In the genomic region with DNA sequence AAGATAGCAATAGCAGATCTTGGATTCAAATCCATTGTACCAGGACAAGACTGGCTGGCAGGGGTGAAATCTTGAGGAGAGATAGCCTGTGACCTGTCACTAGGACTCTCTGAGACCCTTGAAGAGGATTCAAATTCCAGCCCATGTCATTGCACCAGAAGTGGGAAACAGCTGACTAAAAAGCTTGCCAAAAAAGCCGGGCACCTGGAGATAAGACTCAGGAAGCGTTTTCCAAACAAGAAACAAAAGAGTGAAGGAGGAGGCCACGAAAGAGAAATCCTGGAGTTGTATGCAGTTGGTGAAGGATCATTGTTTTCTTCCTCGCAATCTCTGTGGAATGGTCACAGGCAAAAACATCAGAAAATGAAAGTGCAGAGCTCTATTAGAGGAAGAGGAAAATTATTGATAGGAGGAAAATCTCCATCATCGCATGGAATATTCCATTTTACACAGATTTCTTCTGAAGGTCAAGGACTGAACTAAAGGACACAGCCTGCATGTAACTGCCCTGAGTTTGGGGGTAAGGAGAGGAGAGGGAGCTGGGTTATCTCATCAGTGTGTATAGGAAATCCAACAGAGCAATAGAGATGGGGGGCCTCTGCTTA, we compare ENCODE assay signal across 27 cellular contexts. TPM values are rescaled to one million over a fixed set of nuclear protein-coding genes. Genes with fewer than 3 reads are reported as not detected.
DNase-seq lines count a peak whose midpoint lies in the region; ATAC-seq and TF ChIP-seq lines count a peak whose summit lies in the region.
"Had no signal": no experiment of that assay in that cellular context is flagged by ENCODE, and none has a peak within 500 bp of the region (broad histone marks: within the 10 kb centered on the region; RNA-seq: fewer than 3 reads in every experiment).

No MANE protein-coding gene starts in this region.

- TF ChIP-seq CTCF in CD14-positive monocyte (IDR thresholded peaks at IDR 0.05) (no peak), IMR-90 (conservative IDR thresholded peaks at IDR 0.05; ENCODE audit: low read depth, low read length) (no peak), endodermal cell (conservative IDR thresholded peaks at IDR 0.05) (no peak), coronary artery (IDR thresholded peaks at IDR 0.05) (no peak), H9 (conservative IDR thresholded peaks at IDR 0.05) (no peak)

- H3K36me3 Mint-ChIP-seq in CD14-positive monocyte (peaks cover 0 to 1% of the 10 kb centered on the region in 2 donors), endodermal cell (ENCODE audit: low read depth) (no peaks in the 10 kb centered on the region), H9 (ENCODE audit: insufficient read depth in 1 of 3, low read depth in 3 of 3) (no peaks in the 10 kb centered on the region)
- H3K36me3 Mint-ChIP-seq: activated naive CD8-positive, alpha-beta T cell had no signal

- H3K27me3 Mint-ChIP-seq in CD14-positive monocyte (ENCODE audit: low read depth in 3 of 3) (peaks cover 0 to 1% (median 0%) of the 10 kb centered on the region in 3 donors), endodermal cell (ENCODE audit: insufficient read depth) (no peaks in the 10 kb centered on the region), H9 (ENCODE audit: low read depth) (no peaks in the 10 kb centered on the region)
- H3K27me3 Mint-ChIP-seq: activated CD8-positive, alpha-beta T cell treated with anti-CD3 and anti-CD28 coated beads for 36 hours had no signal

- H4K5ac ChIP-seq in IMR-90 (ENCODE audit: low read depth, low read length), result no peak overlapping the region
- H4K5ac ChIP-seq in H9 (ENCODE audit: insufficient read length, low read depth, low read length), result no peak overlapping the region

- H2BK5ac ChIP-seq in IMR-90 (ENCODE audit: low read depth, low read length, poor library complexity, severe bottlenecking) (no peak overlapping the region), H9 (ENCODE audit: insufficient read length, low read length) (no peak overlapping the region)

- no peak for TF ChIP-seq RAD21 in IMR-90 (IDR thresholded peaks at IDR 0.05; ENCODE audit: low read length)

- peaks cover 3% of the 10 kb centered on the region; the same call in 1 of the 2 replicates for H3K27me3 ChIP-seq in IMR-90 (ENCODE audit: control insufficient read depth, insufficient read depth, low read length)
- no peaks in the 10 kb centered on the region for H3K27me3 ChIP-seq in endodermal cell (ENCODE audit: control insufficient read depth, insufficient read depth, low read length, poor library complexity, severe bottlenecking)
- H3K27me3 ChIP-seq in H9 (ENCODE audit: insufficient read depth, low read length), result no peaks in the 10 kb centered on the region
- H3K27me3 ChIP-seq: BLaER1 treated with 17β-estradiol and CSF1 and Interleukin-3, amounts not matched to agents 10 nM and 100 nM; pancreas; right atrium auricular region had no signal

- H2AK9ac ChIP-seq in IMR-90 (replicated peaks; ENCODE audit: low read depth, low read length, poor library complexity), result no peak overlapping the region

- H2BK20ac ChIP-seq in IMR-90 (ENCODE audit: low read depth, low read length) (no peak overlapping the region), H9 (ENCODE audit: low read depth, low read length, poor library complexity, severe bottlenecking) (no peak overlapping the region)

- H3K18ac ChIP-seq in IMR-90 (ENCODE audit: low read depth, low read length), result no peak overlapping the region
- no peak overlapping the region for H3K18ac ChIP-seq in H9 (ENCODE audit: insufficient read length, low read depth, low read length)

- H3K79me1 ChIP-seq in IMR-90 (ENCODE audit: low read depth in 1 of 2, low read length in 2 of 2) (no peaks in the 10 kb centered on the region), H9 (ENCODE audit: insufficient read depth, low read depth, low read length, poor library complexity, severe bottlenecking) (no peaks in the 10 kb centered on the region)

- H3K23ac ChIP-seq in IMR-90 (ENCODE audit: low read depth, low read length) (no peak overlapping the region), H9 (ENCODE audit: insufficient read length, low read depth, low read length) (no peak overlapping the region)

- peak overlapping the region; percentile 13 to 67 for H3K4me3 Mint-ChIP-seq in CD14-positive monocyte
- H3K4me3 Mint-ChIP-seq in endodermal cell, result no peak overlapping the region
- H3K4me3 Mint-ChIP-seq in H9, result no peak overlapping the region
- H3K4me3 Mint-ChIP-seq: activated CD8-positive, alpha-beta T cell treated with anti-CD3 and anti-CD28 coated beads for 36 hours; activated naive CD8-positive, alpha-beta T cell; T-helper 1 cell treated with Interleukin-12 subunit alpha and Interleukin-12 subunit beta and Interleukin-4 antibody, amounts not matched to agents 30 μg/mL and 1 μg/mL, for 36 hours had no signal

- no peak overlapping the region for H3K56ac ChIP-seq in IMR-90 (ENCODE audit: extremely low read depth, insufficient read depth, low read length)
- no peak overlapping the region for H3K56ac ChIP-seq in H9 (ENCODE audit: insufficient read length, low read depth, low read length)

- intact Hi-C loops in CD14-positive monocyte (cut with micrococcal nuclease) (loop anchor here (5.0 kb wide), 1 partner anchor 38 kb away; no protein-coding TSS in a partner anchor), IMR-90 (cut with micrococcal nuclease) (no loop called here)

- peaks cover 2% of the 10 kb centered on the region; the same call in 1 of the 2 replicates for H3K4me1 ChIP-seq in IMR-90 (ENCODE audit: control insufficient read depth, insufficient read depth, low read length)
- H3K4me1 ChIP-seq in endodermal cell (ENCODE audit: control insufficient read depth, insufficient read depth, low read length), result peaks cover 3% of the 10 kb centered on the region
- H3K4me1 ChIP-seq in H9 (ENCODE audit: insufficient read depth, low read length), result no peaks in the 10 kb centered on the region

- H3K4me3 ChIP-seq in IMR-90 (ENCODE audit: insufficient read depth, low read depth, low read length) (no peak overlapping the region), endodermal cell (ENCODE audit: low read length) (no peak overlapping the region), coronary artery (no peak overlapping the region)
- H3K4me3 ChIP-seq: BLaER1 treated with 17β-estradiol and CSF1 and Interleukin-3, amounts not matched to agents 10 nM and 100 nM; mucosa of descending colon; pancreas; right atrium auricular region; SK-N-MC had no signal

- in situ Hi-C loops in IMR-90 (cut with MboI; ENCODE audit: low sequenced_read_pairs), result no loop called here

- H3K27ac Mint-ChIP-seq in CD14-positive monocyte (peak overlapping the region in 6 of 7 donors; percentile 41 to 82 (median 66)), endodermal cell (no peak overlapping the region), H9 (no peak overlapping the region)
- H3K27ac Mint-ChIP-seq: activated CD8-positive, alpha-beta T cell treated with anti-CD3 and anti-CD28 coated beads for 36 hours; activated naive CD8-positive, alpha-beta T cell; activated T-helper 2 cell treated with anti-CD3 and anti-CD28 coated beads, Interferon-gamma antibody, Interleukin-2, Interleukin-4, amounts not matched to agents 10 μg/mL and 5 μg/mL and 100 μg/mL, durations not matched to agents 14 hours and 24 hours and 36 hours; T-helper 1 cell treated with Interleukin-12 subunit alpha and Interleukin-12 subunit beta and Interleukin-4 antibody, amounts not matched to agents 30 μg/mL and 1 μg/mL, for 36 hours had no signal

- POLR2A ChIA-PET in IMR-90 (lab: Charles Lee; ENCODE audit: unreplicated experiment), result interaction anchor here (0.7 kb wide), 1 partner anchor 10 kb away, joined by 4 read pairs; no protein-coding TSS in a partner anchor

- CTCF ChIA-PET in IMR-90 (lab: Yijun Ruan, JAX), result interaction anchor here (0.5 kb wide), 1 partner anchor 27 kb away, joined by 3 read pairs; no protein-coding TSS in a partner anchor

- no peaks in the 10 kb centered on the region for H3K23me2 ChIP-seq in H9 (ENCODE audit: insufficient read length, low read depth, low read length, poor library complexity, severe bottlenecking)

- H3K4me1 Mint-ChIP-seq in CD14-positive monocyte (peaks cover 60% of the 10 kb centered on the region), endodermal cell (peaks cover 18% of the 10 kb centered on the region), H9 (peaks cover 0 to 5% of the 10 kb centered on the region in 2 experiments; a peak in 3 of 4 replicates)

- no peak overlapping the region for H3K4ac ChIP-seq in IMR-90 (ENCODE audit: low read depth, low read length)
- H3K4ac ChIP-seq in H9 (ENCODE audit: low read depth, low read length), result no peak overlapping the region

- H4K20me1 ChIP-seq in IMR-90 (ENCODE audit: insufficient read depth, low read length) (no peaks in the 10 kb centered on the region), H9 (ENCODE audit: control insufficient read depth, insufficient read depth, insufficient read length) (no peaks in the 10 kb centered on the region)
- H4K20me1 ChIP-seq: BLaER1 treated with 17β-estradiol and CSF1 and Interleukin-3, amounts not matched to agents 10 nM and 100 nM had no signal

- H2AFZ ChIP-seq in IMR-90 (replicated peaks; ENCODE audit: low read length, poor library complexity) (peak overlapping the region; percentile 46), H9 (ENCODE audit: low read length) (no peak overlapping the region)

- H3K27ac ChIP-seq in IMR-90 (ENCODE audit: insufficient read depth, low read length) (no peak overlapping the region), endodermal cell (ENCODE audit: low read depth, low read length) (no peak overlapping the region), coronary artery (no peak overlapping the region), H9 (ENCODE audit: insufficient read length, low read depth, low read length) (no peak overlapping the region)
- H3K27ac ChIP-seq: pancreas, RWPE1, SK-N-MC had no signal

- H3T11ph ChIP-seq in H9 (ENCODE audit: low read length), result no peak overlapping the region

- H2BK120ac ChIP-seq in IMR-90 (ENCODE audit: low read depth, low read length), result no peak overlapping the region
- no peak overlapping the region for H2BK120ac ChIP-seq in H9 (ENCODE audit: low read depth, low read length, poor library complexity, severe bottlenecking)

- no peak overlapping the region for H3K14ac ChIP-seq in IMR-90 (replicated peaks; ENCODE audit: low read depth, low read length)
- H3K14ac ChIP-seq in H9 (ENCODE audit: insufficient read depth, low read length), result no peak overlapping the region

- WGBS in IMR-90 (ENCODE audit: extremely low coverage in 2 of 2, insufficient read length in 1 of 2), 2 experiments, result 40% methylated on average over 2 of the region's 5 CpGs; no CpG with 5 or more reads in 1 of the 2 experiments
- WGBS in endodermal cell (ENCODE audit: insufficient coverage in 1 of 2, insufficient read length in 1 of 2), 2 experiments, result 87 to 95% methylated on average over 4 to 5 of the region's 5 CpGs
- WGBS in H9 (ENCODE audit: extremely low coverage, insufficient read length, low lambda C conversion rate), result no CpG with 5 or more reads among the region's 5 CpGs

- H3K9me3 ChIP-seq in IMR-90 (ENCODE audit: control insufficient read depth, insufficient read depth, low read length), result no peaks in the 10 kb centered on the region
- no peaks in the 10 kb centered on the region for H3K9me3 ChIP-seq in endodermal cell (ENCODE audit: control insufficient read depth, low read length)
- H3K9me3 ChIP-seq in H9 (ENCODE audit: control insufficient read depth, low read depth, low read length), result no peaks in the 10 kb centered on the region
- H3K9me3 ChIP-seq: BLaER1 treated with 17β-estradiol and CSF1 and Interleukin-3, amounts not matched to agents 10 nM and 100 nM; mucosa of descending colon; pancreas; right atrium auricular region had no signal

- H2BK15ac ChIP-seq in IMR-90 (ENCODE audit: low read depth, low read length) (no peak overlapping the region), H9 (ENCODE audit: low read depth, low read length) (no peak overlapping the region)

- no peaks in the 10 kb centered on the region for H3K9me3 Mint-ChIP-seq in CD14-positive monocyte
- H3K9me3 Mint-ChIP-seq in endodermal cell, result no peaks in the 10 kb centered on the region
- no peaks in the 10 kb centered on the region for H3K9me3 Mint-ChIP-seq in H9
- H3K9me3 Mint-ChIP-seq: activated CD8-positive, alpha-beta T cell treated with anti-CD3 and anti-CD28 coated beads for 36 hours; activated T-helper 2 cell treated with anti-CD3 and anti-CD28 coated beads, Interferon-gamma antibody, Interleukin-2, Interleukin-4, amounts not matched to agents 10 μg/mL and 5 μg/mL and 100 μg/mL, durations not matched to agents 14 hours and 24 hours and 36 hours; T-helper 1 cell treated with Interleukin-12 subunit alpha and Interleukin-12 subunit beta and Interleukin-4 antibody, amounts not matched to agents 30 μg/mL and 1 μg/mL, for 36 hours had no signal

- dilution Hi-C loops in IMR-90 (cut with HindIII; ENCODE audit: low sequenced_read_pairs, unreplicated experiment), result no loop called here

- H3K4me2 ChIP-seq in IMR-90 (ENCODE audit: low read depth, low read length), result peak overlapping the region; percentile 34; the same call in 1 of the 2 replicates
- H3K4me2 ChIP-seq in H9 (ENCODE audit: insufficient read depth, insufficient read length, low read length), result no peak overlapping the region

- ATAC-seq in IMR-90 (ENCODE audit: low read depth) (no peak), HG03565 (IDR thresholded peaks at IDR 0.05; ENCODE audit: unreplicated experiment) (no peak)
- ATAC-seq: activated CD8-positive, alpha-beta T cell treated with anti-CD3 and anti-CD28 coated beads for 36 hours; mucosa of descending colon had no signal

- no peaks in the 10 kb centered on the region for H3K79me2 ChIP-seq in H9 (ENCODE audit: insufficient read depth, low read length)

- H3K9ac ChIP-seq in IMR-90 (ENCODE audit: low read depth, low read length), result no peak overlapping the region
- no peak overlapping the region for H3K9ac ChIP-seq in endodermal cell (ENCODE audit: extremely low read depth, low read length, poor library complexity, severe bottlenecking)
- H3K9ac ChIP-seq in H9 (ENCODE audit: extremely low read depth, insufficient read length, low read length), result no peak overlapping the region
- H3K9ac ChIP-seq: BLaER1 treated with 17β-estradiol and CSF1 and Interleukin-3, amounts not matched to agents 10 nM and 100 nM had no signal

- DNase-seq in CD14-positive monocyte (ENCODE audit: low spot score) (no peak), IMR-90 (no peak), endodermal cell (peak; percentile 39), mucosa of gallbladder (ENCODE audit: low spot score) (peak; percentile 31), AG08396 (ENCODE audit: low spot score) (no peak), coronary artery (ENCODE audit: low spot score) (no peak), H9 (no peak)
- DNase-seq: activated CD8-positive, alpha-beta T cell treated with anti-CD3 and anti-CD28 coated beads for 36 hours; aorta; COR-L47; cortex of kidney; DND-41; mucosa of descending colon; NCI-H1105 treated with DMSO at 0.1 percent for 48 hours; NCI-H2081; NCI-H446; NCI-H774; pancreas; stimulated activated CD4-positive, alpha-beta T cell treated with anti-CD3 and anti-CD28 coated beads, Interleukin-4, amount 100 ng/mL, for 1 hour had no signal

- no peaks in the 10 kb centered on the region for H3K9me1 ChIP-seq in IMR-90 (ENCODE audit: insufficient read depth, low read length)

- no peak overlapping the region for H2BK12ac ChIP-seq in H9 (ENCODE audit: insufficient read length, low read depth, low read length)

- H3K36me3 ChIP-seq in IMR-90 (ENCODE audit: control insufficient read depth, insufficient read depth, low read length), result no peaks in the 10 kb centered on the region
- H3K36me3 ChIP-seq in endodermal cell (ENCODE audit: control insufficient read depth, insufficient read depth, low read length), result no peaks in the 10 kb centered on the region
- H3K36me3 ChIP-seq: BLaER1 treated with 17β-estradiol and CSF1 and Interleukin-3, amounts not matched to agents 10 nM and 100 nM; pancreas; right atrium auricular region had no signal

- no peak overlapping the region for H4K91ac ChIP-seq in IMR-90 (ENCODE audit: insufficient read depth, low read depth, low read length)
- no peak overlapping the region for H4K91ac ChIP-seq in H9 (ENCODE audit: insufficient read length, low read depth, low read length)

- BruUV-seq in IMR-90 (replicated peaks; lab: Mats Ljungman, UMichigan), result no TSS peak

- no peak overlapping the region for H2AK5ac ChIP-seq in IMR-90 (ENCODE audit: low read depth, low read length)
- no peak overlapping the region for H2AK5ac ChIP-seq in H9 (ENCODE audit: insufficient read length, low read length)

- H4K8ac ChIP-seq in IMR-90 (ENCODE audit: low read depth in 2 of 2, low read length in 2 of 2) (no peak overlapping the region), H9 (replicated peaks; ENCODE audit: insufficient read length, low read depth, low read length) (no peak overlapping the region)

- no peak for TF ChIP-seq POLR2A in IMR-90 (IDR thresholded peaks at IDR 0.05; ENCODE audit: low read depth, low read length)

RNA-seq across cellular contexts. Expression of a gene that starts 9.0 kb away (rescaled TPM):
- polyA plus RNA-seq in CD14-positive monocyte (100 to 1,000 TPM; 220 to 368 TPM), IMR-90 (2012; rRNA removed) (266 and 289 TPM in 2 replicates)
- total RNA-seq in IMR-90 (2012; rRNA removed) (112 and 140 TPM in 2 replicates), endodermal cell (100 to 1,000 TPM; 236 to 270 TPM), mucosa of gallbladder (177 TPM), H9 (2021) (173 and 187 TPM in 2 replicates)
- polyA plus RNA-seq in IMR-90 (2012; cell fraction: cytosol; rRNA removed), result 58.9 and 85.8 TPM in 2 replicates
- polyA plus RNA-seq in IMR-90 (2012; cell fraction: nucleus; rRNA removed; ENCODE audit: low replicate concordance), result 1,097 and 1,897 TPM in 2 replicates
- polyA plus RNA-seq in endodermal cell (2013, experiment 1 of 2), result 364 TPM
- polyA plus RNA-seq in endodermal cell (2013, experiment 2 of 2), result 298 TPM

Comparison
In these comparisons a context has a peak if more than half of its experiments do, and no peak if none do; other contexts are left out.
1. DNase-seq: peak in endodermal cell (single experiment) and mucosa of gallbladder (single experiment); none in CD14-positive monocyte (single experiment), IMR-90 (single experiment), AG08396 (single experiment), coronary artery (single experiment) and H9 (single experiment).
2. H3K27ac Mint-ChIP-seq: peak in CD14-positive monocyte (6 of 7); none in endodermal cell (single experiment) and H9 (0 of 3).
3. H3K4me3 Mint-ChIP-seq: peak in CD14-positive monocyte (2 of 2); none in endodermal cell (single experiment) and H9 (0 of 2).